ENCODE assay signal across 28 cellular contexts in the genomic region with DNA sequence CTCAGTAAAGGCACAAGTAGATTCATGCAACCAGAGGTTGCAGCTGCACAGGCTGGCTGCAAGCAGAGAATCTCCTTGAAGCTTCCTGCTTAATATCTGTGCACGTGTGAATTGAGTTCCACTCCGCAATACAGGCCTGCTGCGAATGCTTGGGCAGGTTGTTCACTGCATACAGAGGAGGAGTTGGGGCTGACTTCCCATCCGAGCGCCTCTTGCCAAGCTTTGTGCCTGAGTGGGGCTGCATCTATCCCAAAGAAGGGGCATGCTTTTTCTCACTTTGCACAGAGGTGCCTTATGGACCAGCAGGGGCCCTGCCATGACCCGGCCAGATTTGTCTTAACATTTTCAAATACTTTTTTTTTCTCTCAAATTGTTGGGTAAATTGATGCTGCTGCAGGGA. TPM values are rescaled to one million over a fixed set of nuclear protein-coding genes. Genes with fewer than 3 reads are reported as not detected.
DNase-seq lines count a peak whose midpoint lies in the region; ATAC-seq and TF ChIP-seq lines count a peak whose summit lies in the region.
"Had no signal": no experiment of that assay in that cellular context is flagged by ENCODE, and none has a peak within 500 bp of the region (broad histone marks: within the 10 kb centered on the region; RNA-seq: fewer than 3 reads in every experiment).

No MANE protein-coding gene starts in this region.

- TF ChIP-seq POLR2A in sigmoid colon (IDR thresholded peaks at IDR 0.05) = no peak

- peaks cover 22% of the 10 kb centered on the region for H3K4me1 Mint-ChIP-seq in CD14-positive monocyte

- H3K4me3 ChIP-seq in Loucy (ENCODE audit: low read length, poor library complexity, severe bottlenecking) (no peak overlapping the region), esophagus (ENCODE audit: low read depth in 1 of 2, low read length in 2 of 2) (no peak overlapping the region), sigmoid colon (no peak overlapping the region)
- H3K4me3 ChIP-seq: left lung, PC-9 had no signal

- H3K27me3 Mint-ChIP-seq in CD14-positive monocyte (ENCODE audit: low read depth in 3 of 3) = peaks cover 0 to 6% (median 3%) of the 10 kb centered on the region in 3 donors
- H3K27me3 Mint-ChIP-seq: IgD-negative memory B cell had no signal

- no peaks in the 10 kb centered on the region for H3K27me3 ChIP-seq in Loucy (ENCODE audit: insufficient read depth, low read length, poor library complexity, severe bottlenecking)
- H3K27me3 ChIP-seq in esophagus (ENCODE audit: control insufficient read depth in 1 of 2, insufficient read depth in 2 of 2, low read length in 2 of 2) = no peaks in the 10 kb centered on the region
- peaks cover 0 to under 1% (median 0%) of the 10 kb centered on the region in 3 donors for H3K27me3 ChIP-seq in sigmoid colon

- H3K36me3 ChIP-seq in Loucy (ENCODE audit: insufficient read depth, low read length) (no peaks in the 10 kb centered on the region; the same call in 1 of the 2 replicates), esophagus (ENCODE audit: control insufficient read depth in 2 of 2, insufficient read depth in 2 of 2, low read length in 1 of 2) (no peaks in the 10 kb centered on the region), sigmoid colon (no peaks in the 10 kb centered on the region)
- H3K36me3 ChIP-seq: left lung, WERI-Rb-1 had no signal

- peaks cover 18 to 29% (median 26%) of the 10 kb centered on the region in 7 donors for H3K9me3 Mint-ChIP-seq in CD14-positive monocyte
- H3K9me3 Mint-ChIP-seq: activated CD4-positive, alpha-beta T cell treated with anti-CD3 and anti-CD28 coated beads, Interleukin-2, amount 10 ng/mL, durations not matched to agents 24 days and 14 days had no signal

- no peak for ATAC-seq in GM19351 (IDR thresholded peaks at IDR 0.05; ENCODE audit: unreplicated experiment)
- ATAC-seq: activated T-cell treated with anti-CD3 and anti-CD28 coated beads, Interleukin-2, amount 50 U/mL, for 72 hours; left lung had no signal

- H3K9me3 ChIP-seq in Loucy (ENCODE audit: insufficient read depth, low read depth, low read length) = peaks cover 4% of the 10 kb centered on the region; the same call in 1 of the 2 replicates
- no peaks in the 10 kb centered on the region for H3K9me3 ChIP-seq in esophagus (ENCODE audit: control insufficient read depth in 2 of 2, insufficient read depth in 1 of 2, low read depth in 1 of 2, low read length in 1 of 2)
- H3K9me3 ChIP-seq in sigmoid colon = no peaks in the 10 kb centered on the region

- TF ChIP-seq CTCF in CD14-positive monocyte (IDR thresholded peaks at IDR 0.05) = no peak
- TF ChIP-seq CTCF in Loucy (conservative IDR thresholded peaks at IDR 0.05; ENCODE audit: low read length) = no peak
- TF ChIP-seq CTCF in sigmoid colon (IDR thresholded peaks at IDR 0.05) = no peak

- peaks cover 36% of the 10 kb centered on the region for H3K4me1 ChIP-seq in Loucy (ENCODE audit: insufficient read depth, low read length, poor library complexity, severe bottlenecking)
- peaks cover 4 to 14% of the 10 kb centered on the region in 2 donors for H3K4me1 ChIP-seq in esophagus (ENCODE audit: control insufficient read depth in 2 of 2, insufficient read depth in 2 of 2, low read length in 1 of 2)
- H3K4me1 ChIP-seq in sigmoid colon = no peaks in the 10 kb centered on the region

- H3K9ac ChIP-seq in Loucy (ENCODE audit: low read depth, low read length, poor library complexity, severe bottlenecking) = peak overlapping the region; percentile 33

- no peaks in the 10 kb centered on the region for H3K9me2 ChIP-seq in Loucy (replicated peaks; ENCODE audit: low read depth, low read length)

- H3K4me3 Mint-ChIP-seq in CD14-positive monocyte = no peak overlapping the region
- H3K4me3 Mint-ChIP-seq: activated CD4-positive, alpha-beta T cell treated with anti-CD3 and anti-CD28 coated beads, Interleukin-2, amount 10 ng/mL, durations not matched to agents 24 days and 14 days; activated T-cell treated with anti-CD3 and anti-CD28 coated beads, Interleukin-2, amount 50 U/mL, for 72 hours had no signal

- no peaks in the 10 kb centered on the region for H4K20me1 ChIP-seq in Loucy (ENCODE audit: insufficient read depth, low read length, poor library complexity, severe bottlenecking)

- 39 to 54% methylated on average over 6 of the region's 6 CpGs for WGBS in esophagus, 2 donors
- WGBS in sigmoid colon, 2 donors = 69 to 76% methylated on average over 6 of the region's 6 CpGs

- no peak overlapping the region for H3K27ac Mint-ChIP-seq in CD14-positive monocyte
- H3K27ac Mint-ChIP-seq: activated CD4-positive, alpha-beta T cell treated with anti-CD3 and anti-CD28 coated beads, Interleukin-2, amount 10 ng/mL, durations not matched to agents 24 days and 14 days; activated T-cell treated with anti-CD3 and anti-CD28 coated beads, Interleukin-2, amount 50 U/mL, for 72 hours; IgD-negative memory B cell had no signal

- H3K36me3 Mint-ChIP-seq in CD14-positive monocyte = peaks cover 0 to 9% of the 10 kb centered on the region in 2 donors
- H3K36me3 Mint-ChIP-seq: IgD-negative memory B cell had no signal

- no peaks in the 10 kb centered on the region for H3F3A ChIP-seq in Loucy (ENCODE audit: low read depth)

- DNase-seq in CD14-positive monocyte (ENCODE audit: low spot score) (peak; percentile 27), sigmoid colon (peak; percentile 10), cerebellar nuclear complex (lab: John Stamatoyannopoulos, UW) (no peak), T-helper 1 cell (no peak)
- DNase-seq: activated CD4-positive, alpha-beta T cell treated with anti-CD3 and anti-CD28 coated beads, Interleukin-2, amount 10 ng/mL, durations not matched to agents 24 days and 14 days; activated naive CD4-positive, alpha-beta T cell treated with Interleukin-2 at 50 U/mL for 16 hours; activated T-cell treated with anti-CD3 and anti-CD28 coated beads, Interleukin-2, amount 50 U/mL, for 72 hours; dermis blood vessel endothelial cell; GOT3; hippocampal formation; left lung; mesendoderm; NCI-H1092 treated with DMSO at 0.1 percent for 48 hours; NCI-H187; NCI-H2171 treated with DMSO at 0.1 percent for 48 hours; NCI-H524 treated with DMSO at 0.1 percent for 48 hours; nucleus accumbens; PC-9; SHP77 treated with DMSO at 0.1 percent for 48 hours; small intestine; stimulated activated CD4-positive, alpha-beta T cell treated with anti-CD3 and anti-CD28 coated beads, Interleukin-1b, Interleukin-23, amount 100 ng/mL, for 48 hours; T-helper 9 cell; trophoblast cell; WERI-Rb-1 had no signal

- intact Hi-C loops in CD14-positive monocyte (cut with micrococcal nuclease) = loop anchor here in 1 of 2 donors (5.0 kb wide), 1 partner anchor 35 kb away; no protein-coding TSS in a partner anchor
- intact Hi-C loops in sigmoid colon (cut with DNase I) = no loop called here

- peak overlapping the region; percentile 33 for H3K4me2 ChIP-seq in Loucy (ENCODE audit: low read depth, low read length, poor library complexity, severe bottlenecking)
- H3K4me2 ChIP-seq: PC-9 had no signal

- no peaks in the 10 kb centered on the region for H3K79me2 ChIP-seq in Loucy (ENCODE audit: insufficient read depth, low read length)

- no peak for TF ChIP-seq EP300 in sigmoid colon (IDR thresholded peaks at IDR 0.05)

- H3K27ac ChIP-seq in esophagus (ENCODE audit: low read depth in 2 of 2, low read length in 1 of 2) = peak overlapping the region; percentile 6 to 63
- no peak overlapping the region for H3K27ac ChIP-seq in sigmoid colon
- H3K27ac ChIP-seq: left lung, PC-9, WERI-Rb-1 had no signal

- H2AFZ ChIP-seq in Loucy (ENCODE audit: low read length) = 0 out of 2 replicates have a peak overlapping the region, but pooled peaks have one; percentile 11
- H2AFZ ChIP-seq: PC-9 had no signal

RNA-seq across cellular contexts. Expression of a gene that starts 17.9 kb away (rescaled TPM):
- not detected for polyA plus RNA-seq in CD14-positive monocyte
- polyA plus RNA-seq in esophagus = 100 to 1,000 TPM; 162 to 398 TPM
- not detected for total RNA-seq in sigmoid colon
- under 1 TPM; under 0.01 to 0.92 (median 0.63) TPM for polyA plus RNA-seq in sigmoid colon
- total RNA-seq: activated CD4-positive, alpha-beta T cell treated with anti-CD3 and anti-CD28 coated beads, Interleukin-2, amount 10 ng/mL, durations not matched to agents 24 days and 14 days; activated T-cell treated with anti-CD3 and anti-CD28 coated beads, Interleukin-2, amount 50 U/mL, for 72 hours; left lung had no signal
- polyA plus RNA-seq: IgD-negative memory B cell had no signal

Comparison
In these comparisons a context has a peak if more than half of its experiments do, and no peak if none do; other contexts are left out.
1. DNase-seq: peak in CD14-positive monocyte (single experiment) and sigmoid colon (single experiment); none in cerebellar nuclear complex (0 of 2) and T-helper 1 cell (0 of 5).
2. H3K27ac ChIP-seq: peak in esophagus (2 of 2); none in sigmoid colon (0 of 4).
3. RNA of a gene that starts 17.9 kb away (polyA plus RNA-seq): 162 to 398 TPM in esophagus; under 0.01 to 0.92 TPM in sigmoid colon and not detected in CD14-positive monocyte; every median in the first group is over 10 times any median in the second.